ENCODE assay signal across 30 cellular contexts in the genomic region with DNA sequence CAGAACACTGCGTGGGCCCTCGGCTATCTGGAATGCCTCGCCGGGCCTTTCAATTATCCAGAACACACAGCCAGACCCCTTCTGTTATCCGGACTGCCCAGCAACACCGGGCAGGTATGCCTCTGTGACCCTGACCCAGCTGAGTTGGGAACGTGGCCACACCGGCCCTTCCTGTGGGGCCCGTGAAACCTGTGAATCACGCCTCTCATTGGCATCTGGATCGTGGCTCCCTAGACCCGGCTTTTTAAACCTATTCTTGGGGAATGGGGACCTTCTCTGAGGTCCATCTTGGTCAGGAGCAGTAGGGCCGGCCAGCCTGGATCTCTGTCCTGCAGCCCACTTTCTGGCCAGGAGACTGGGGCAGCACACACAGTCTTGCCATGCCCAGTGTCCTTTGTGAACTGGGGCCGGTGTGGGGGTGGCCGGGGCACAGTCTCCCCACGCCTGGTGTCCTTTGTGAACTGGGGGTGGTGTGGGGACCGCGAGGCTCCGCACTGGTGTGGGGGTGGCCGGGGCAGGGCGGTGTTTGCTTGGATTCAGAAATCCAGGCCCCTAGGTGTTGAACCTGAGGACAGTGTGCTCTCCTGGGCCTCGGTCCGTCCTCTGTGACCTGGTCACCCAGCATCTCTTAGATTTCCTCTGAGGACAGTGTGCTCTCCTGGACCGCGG. TPM values are rescaled to one million over a fixed set of nuclear protein-coding genes. Genes with fewer than 3 reads are reported as not detected.
DNase-seq lines count a peak whose midpoint lies in the region; FAIRE-seq and TF ChIP-seq lines count a peak whose summit lies in the region.
"Had no signal": no experiment of that assay in that cellular context is flagged by ENCODE, and none has a peak within 500 bp of the region (broad histone marks: within the 10 kb centered on the region; RNA-seq: fewer than 3 reads in every experiment).

No MANE protein-coding gene starts in this region.

- H3K79me1 ChIP-seq in mesendoderm (ENCODE audit: low read length), result peaks cover 9% of the 10 kb centered on the region

- no peaks in the 10 kb centered on the region for H3K36me3 Mint-ChIP-seq in glutamatergic neuron (ENCODE audit: unreplicated experiment)
- H3K36me3 Mint-ChIP-seq: activated naive CD8-positive, alpha-beta T cell treated with anti-CD3 and anti-CD28 coated beads for 36 hours; IgD-negative memory B cell; immature natural killer cell; stimulated activated naive B cell treated with anti-CD40 and anti-IgM and Interleukin-4, amounts not matched to agents 10 μg/mL and 1 μg/mL and 100 μg/mL, for 72 hours had no signal

- H3K9ac ChIP-seq in NT2/D1 (ENCODE audit: insufficient read length, low read depth), result peak overlapping the region; percentile 16
- peak overlapping the region; percentile 31 for H3K9ac ChIP-seq in mesendoderm (ENCODE audit: low read length)
- H3K9ac ChIP-seq: BLaER1 treated with 17β-estradiol and CSF1 and Interleukin-3, amounts not matched to agents 10 nM and 100 nM had no signal

- H3K4me1 ChIP-seq in NT2/D1 (ENCODE audit: insufficient read depth, insufficient read length) (peaks cover 70% of the 10 kb centered on the region), mesendoderm (ENCODE audit: control insufficient read depth, low read depth, low read length) (no peaks in the 10 kb centered on the region), sigmoid colon (peaks cover 0 to 18% (median 0%) of the 10 kb centered on the region in 4 donors)

- peaks cover 95% of the 10 kb centered on the region for H3K79me2 ChIP-seq in mesendoderm (ENCODE audit: control insufficient read depth, insufficient read depth, low read length)

- TF ChIP-seq CTCF in glutamatergic neuron (IDR thresholded peaks at IDR 0.05; ENCODE audit: partially characterized antibody, unreplicated experiment), result no peak
- TF ChIP-seq CTCF in sigmoid colon (IDR thresholded peaks at IDR 0.05), result no peak

- no peak overlapping the region for H3K27ac ChIP-seq in mesendoderm (ENCODE audit: low read depth, low read length)
- peak overlapping the region in 1 of 4 donors; percentile 10 for H3K27ac ChIP-seq in sigmoid colon
- H3K27ac ChIP-seq: BLaER1 treated with 17β-estradiol and CSF1 and Interleukin-3, amounts not matched to agents 10 nM and 100 nM; testis had no signal

- no peak for TF ChIP-seq POLR2A in sigmoid colon (IDR thresholded peaks at IDR 0.05)

- FAIRE-seq in RCC 7860 (lab: Jason Lieb, UNC), result no peak
- FAIRE-seq: GM12891, GM19239 had no signal

- no peak overlapping the region for H2BK120ac ChIP-seq in mesendoderm (ENCODE audit: low read depth, low read length)

- peaks cover 5% of the 10 kb centered on the region for H3K27me3 Mint-ChIP-seq in glutamatergic neuron (ENCODE audit: unreplicated experiment)
- H3K27me3 Mint-ChIP-seq: activated naive CD8-positive, alpha-beta T cell treated with anti-CD3 and anti-CD28 coated beads for 36 hours had no signal

- H3K4me3 ChIP-seq in NT2/D1 (ENCODE audit: insufficient read length, low read depth), result no peak overlapping the region
- H3K4me3 ChIP-seq in mesendoderm (ENCODE audit: low read length), result no peak overlapping the region
- H3K4me3 ChIP-seq in sigmoid colon, result no peak overlapping the region
- H3K4me3 ChIP-seq: BLaER1 treated with 17β-estradiol and CSF1 and Interleukin-3, amounts not matched to agents 10 nM and 100 nM; testis had no signal

- H3K9me3 ChIP-seq in NT2/D1 (ENCODE audit: insufficient read depth, low read length) (no peaks in the 10 kb centered on the region), sigmoid colon (no peaks in the 10 kb centered on the region)
- H3K9me3 ChIP-seq: BLaER1 treated with 17β-estradiol and CSF1 and Interleukin-3, amounts not matched to agents 10 nM and 100 nM; testis had no signal

- no peak overlapping the region for H3K4ac ChIP-seq in mesendoderm (ENCODE audit: low read depth, low read length)

- peaks cover 3% of the 10 kb centered on the region for H3K4me1 Mint-ChIP-seq in glutamatergic neuron (ENCODE audit: low read depth, unreplicated experiment)
- H3K4me1 Mint-ChIP-seq: activated B cell treated with CpG ODN at 0.5 μM for 24 hours; activated naive CD8-positive, alpha-beta T cell treated with anti-CD3 and anti-CD28 coated beads for 36 hours; IgD-negative memory B cell; immature natural killer cell; stimulated activated naive B cell treated with anti-CD40 and anti-IgM and Interleukin-4, amounts not matched to agents 10 μg/mL and 1 μg/mL and 100 μg/mL, for 72 hours had no signal

- H3K18ac ChIP-seq in mesendoderm (ENCODE audit: low read length), result no peak overlapping the region

- H3K9me3 Mint-ChIP-seq in glutamatergic neuron (ENCODE audit: unreplicated experiment), result peaks cover 5% of the 10 kb centered on the region
- H3K9me3 Mint-ChIP-seq: activated B cell treated with CpG ODN at 0.5 μM for 24 hours; activated naive CD8-positive, alpha-beta T cell treated with anti-CD3 and anti-CD28 coated beads for 36 hours; IgD-negative memory B cell; immature natural killer cell; stimulated activated naive B cell treated with anti-CD40 and anti-IgM and Interleukin-4, amounts not matched to agents 10 μg/mL and 1 μg/mL and 100 μg/mL, for 72 hours had no signal

- DNase-seq in NT2/D1 (ENCODE audit: low read depth, low spot score) (no peak), glutamatergic neuron (peak; percentile 12), mesendoderm (no peak), sigmoid colon (peak; percentile 63), HUDEP-2 (lab: John Stamatoyannopoulos, UW; ENCODE audit: unreplicated experiment in 76 of 76) (no peak), NCI-H2171 treated with DMSO at 0.1 percent for 48 hours (lab: John Stamatoyannopoulos, UW) (no peak), RCC 7860 (ENCODE audit: low spot score) (no peak)
- DNase-seq: activated B cell treated with CpG ODN at 0.5 μM for 24 hours; activated CD4-positive, alpha-beta T cell treated with anti-CD3 and anti-CD28 coated beads, Interleukin-2, amount 50 U/mL, for 4 hours; activated naive CD8-positive, alpha-beta T cell treated with anti-CD3 and anti-CD28 coated beads for 36 hours; cerebellar nuclear complex; COR-L47; DND-41; effector CD8-positive, alpha-beta T cell; foreskin fibroblast; immature natural killer cell; NCI-H1417; NCI-H2081 treated with DMSO at 0.1 percent for 48 hours; NCI-H446; OCI-M1; SHP77 treated with DMSO at 0.1 percent for 48 hours; stimulated activated CD4-positive, alpha-beta T cell treated with anti-CD3 and anti-CD28 coated beads, Interleukin-12 subunit alpha, Interleukin-12 subunit beta, amount 100 ng/mL, for 4 hours; stimulated activated CD4-positive, alpha-beta T cell treated with anti-CD3 and anti-CD28 coated beads, Interleukin-4, amount 100 ng/mL, for 24 hours; stimulated activated naive B cell treated with anti-CD40 and anti-IgM and Interleukin-4, amounts not matched to agents 10 μg/mL and 1 μg/mL and 100 μg/mL, for 72 hours; SW 1271; testis had no signal

- H3K56ac ChIP-seq in mesendoderm (ENCODE audit: low read length), result no peak overlapping the region

- intact Hi-C loops in sigmoid colon (cut with DNase I), result no loop called here

- no peak overlapping the region for H3K4me3 Mint-ChIP-seq in glutamatergic neuron (ENCODE audit: unreplicated experiment)
- H3K4me3 Mint-ChIP-seq: activated B cell treated with CpG ODN at 0.5 μM for 24 hours; activated naive CD8-positive, alpha-beta T cell treated with anti-CD3 and anti-CD28 coated beads for 36 hours; IgD-negative memory B cell; immature natural killer cell; stimulated activated naive B cell treated with anti-CD40 and anti-IgM and Interleukin-4, amounts not matched to agents 10 μg/mL and 1 μg/mL and 100 μg/mL, for 72 hours had no signal

- WGBS in mesendoderm (ENCODE audit: extremely low coverage, insufficient coverage, low lambda C conversion rate), result no CpG with 5 or more reads among the region's 25 CpGs
- 76 to 86% methylated on average over 25 of the region's 25 CpGs for WGBS in sigmoid colon, 2 donors

- no peak overlapping the region for H3K27ac Mint-ChIP-seq in glutamatergic neuron (ENCODE audit: unreplicated experiment)
- H3K27ac Mint-ChIP-seq: activated B cell treated with CpG ODN at 0.5 μM for 24 hours; activated naive CD8-positive, alpha-beta T cell treated with anti-CD3 and anti-CD28 coated beads for 36 hours; IgD-negative memory B cell; immature natural killer cell; stimulated activated naive B cell treated with anti-CD40 and anti-IgM and Interleukin-4, amounts not matched to agents 10 μg/mL and 1 μg/mL and 100 μg/mL, for 72 hours had no signal

- no peak overlapping the region for H2BK5ac ChIP-seq in mesendoderm (ENCODE audit: low read length)

- no peaks in the 10 kb centered on the region for H3K27me3 ChIP-seq in NT2/D1 (ENCODE audit: insufficient read depth, insufficient read length)
- no peaks in the 10 kb centered on the region for H3K27me3 ChIP-seq in mesendoderm (ENCODE audit: insufficient read depth, low read length, poor library complexity)
- no peaks in the 10 kb centered on the region for H3K27me3 ChIP-seq in sigmoid colon
- H3K27me3 ChIP-seq: testis had no signal

- no peak overlapping the region for H2BK15ac ChIP-seq in mesendoderm (replicated peaks; ENCODE audit: low read depth)

- H3K36me3 ChIP-seq in NT2/D1 (ENCODE audit: insufficient read depth, insufficient read length, low read length) (peaks cover 95% of the 10 kb centered on the region), mesendoderm (ENCODE audit: control insufficient read depth, insufficient read depth, low read length) (no peaks in the 10 kb centered on the region), sigmoid colon (no peaks in the 10 kb centered on the region)
- H3K36me3 ChIP-seq: BLaER1 treated with 17β-estradiol and CSF1 and Interleukin-3, amounts not matched to agents 10 nM and 100 nM had no signal

- TF ChIP-seq EP300 in sigmoid colon (IDR thresholded peaks at IDR 0.05), result no peak

- H3K23ac ChIP-seq in mesendoderm (ENCODE audit: low read length), result no peak overlapping the region

- no peak overlapping the region for H3K4me2 ChIP-seq in mesendoderm (ENCODE audit: low read length)
- H3K4me2 ChIP-seq: BLaER1 treated with 17β-estradiol and CSF1 and Interleukin-3, amounts not matched to agents 10 nM and 100 nM had no signal

- no peak overlapping the region for H4K8ac ChIP-seq in mesendoderm (ENCODE audit: low read depth, low read length)

- H2AK5ac ChIP-seq in mesendoderm (ENCODE audit: low read length), result no peak overlapping the region

- no peak overlapping the region for H4K5ac ChIP-seq in mesendoderm (ENCODE audit: low read length)

RNA-seq across cellular contexts. Expression of gene COL18A1, which starts 11.1 kb away (rescaled TPM):
- 9.5 TPM for total RNA-seq in glutamatergic neuron (ENCODE audit: unreplicated experiment)
- 84.0 TPM for polyA plus RNA-seq in mesendoderm (2013, experiment 1 of 2)
- 85.5 TPM for polyA plus RNA-seq in mesendoderm (2013, experiment 2 of 2)
- total RNA-seq in sigmoid colon, result 100 to 1,000 TPM in 3 of 4 donors, 10 to 100 TPM in 1; 39.7 to 197 (median 103) TPM
- polyA plus RNA-seq in sigmoid colon, result 10 to 100 TPM in 1 of 3 donors, 1 to 10 TPM in 2; 4.4 to 34.8 (median 5.4) TPM

Comparison
In these comparisons a context has a peak if more than half of its experiments do, and no peak if none do; other contexts are left out.
1. DNase-seq: peak in glutamatergic neuron (single experiment) and sigmoid colon (single experiment); none in NT2/D1 (single experiment), mesendoderm (single experiment), HUDEP-2 (0 of 76), NCI-H2171 treated with DMSO at 0.1 percent for 48 hours (single experiment) and RCC 7860 (single experiment).